In genomic region chr2:239222346-239223028, GRCh38 we compare ENCODE assay signal across 9 cellular contexts.
A peak's percentile ranks its signal among the peaks of the same experiment; 100 is the strongest.
DNase-seq lines count a peak whose midpoint lies in the region; ATAC-seq, FAIRE-seq and TF ChIP-seq lines count a peak whose summit lies in the region.
"Had no signal": no experiment of that assay in that cellular context is flagged by ENCODE, and none has a peak within 500 bp of the region (broad histone marks: within the 10 kb centered on the region; RNA-seq: fewer than 3 reads in every experiment).

No MANE protein-coding gene starts in this region.

- peaks cover 34 to 81% (median 67%) of the 10 kb centered on the region in 9 donors for H3K4me1 ChIP-seq in heart right ventricle

- H3K27ac Mint-ChIP-seq in stimulated activated effector memory CD8-positive, alpha-beta T cell treated with anti-CD3 and anti-CD28 coated beads, Interleukin-12 subunit alpha, Interleukin-12 subunit beta, amount 100 ng/mL, for 72 hours = peak overlapping the region; percentile 85

- in situ Hi-C loops in KBM-7 (cut with MboI; ENCODE audit: low pct_unique_long_range_greater_than_20kb, low sequenced_read_pairs) = no loop called here

- ATAC-seq in heart right ventricle = peak in 7 of 8 donors; percentile 27 to 51 (median 43)
- ATAC-seq in stimulated activated effector memory CD8-positive, alpha-beta T cell treated with anti-CD3 and anti-CD28 coated beads, Interleukin-12 subunit alpha, Interleukin-12 subunit beta, amount 100 ng/mL, for 72 hours = no peak

- peak; percentile 68 for DNase-seq in KBM-7
- no peak for DNase-seq in heart right ventricle
- DNase-seq in stimulated activated effector memory CD8-positive, alpha-beta T cell treated with anti-CD3 and anti-CD28 coated beads, Interleukin-12 subunit alpha, Interleukin-12 subunit beta, amount 100 ng/mL, for 72 hours (ENCODE audit: low spot score in 2 of 2) = no peak
- DNase-seq in activated gamma-delta T cell treated with Interleukin-2 at 50 U/mL for 16 hours = no peak
- no peak for DNase-seq in H54 (ENCODE audit: insufficient read length, low spot score)
- no peak for DNase-seq in anterior cingulate cortex (lab: John Stamatoyannopoulos, UW)
- DNase-seq in NCI-H146 (lab: John Stamatoyannopoulos, UW) = no peak
- DNase-seq: SHP77 had no signal

- no peak for FAIRE-seq in H54 (lab: Jason Lieb, UNC)

- peaks cover 68% of the 10 kb centered on the region for H3K4me1 Mint-ChIP-seq in stimulated activated effector memory CD8-positive, alpha-beta T cell treated with anti-CD3 and anti-CD28 coated beads, Interleukin-12 subunit alpha, Interleukin-12 subunit beta, amount 100 ng/mL, for 72 hours

- no peaks in the 10 kb centered on the region for H3K27me3 ChIP-seq in heart right ventricle

- no peaks in the 10 kb centered on the region for H3K36me3 ChIP-seq in heart right ventricle

- peak overlapping the region; percentile 66 for H3K27ac ChIP-seq in VCaP
- peak overlapping the region; percentile 66 to 89 (median 86) for H3K27ac ChIP-seq in heart right ventricle

- peak overlapping the region; percentile 3 for H3K4me3 Mint-ChIP-seq in stimulated activated effector memory CD8-positive, alpha-beta T cell treated with anti-CD3 and anti-CD28 coated beads, Interleukin-12 subunit alpha, Interleukin-12 subunit beta, amount 100 ng/mL, for 72 hours

- H3K36me3 Mint-ChIP-seq in stimulated activated effector memory CD8-positive, alpha-beta T cell treated with anti-CD3 and anti-CD28 coated beads, Interleukin-12 subunit alpha, Interleukin-12 subunit beta, amount 100 ng/mL, for 72 hours = no peaks in the 10 kb centered on the region

- intact Hi-C loops in heart right ventricle (cut with DNase I) = loop anchor here in 3 of 10 donors (5.0 to 10.0 kb wide), 3 partner anchors 70 to 172 kb away; no protein-coding TSS in a partner anchor

- TF ChIP-seq CTCF in VCaP (conservative IDR thresholded peaks at IDR 0.05) (no peak), heart right ventricle (IDR thresholded peaks at IDR 0.05) (no peak)

- WGBS in heart right ventricle, 2 donors = 54 to 55% methylated on average over 8 of the region's 8 CpGs

- TF ChIP-seq POLR2A in H54 (IDR thresholded peaks at IDR 0.05; ENCODE audit: low read depth, low read length) = no peak

- H3K9me3 ChIP-seq in heart right ventricle = no peaks in the 10 kb centered on the region

- H3K4me3 ChIP-seq in heart right ventricle = peak overlapping the region in 5 of 10 donors; percentile 15 to 36 (median 22)

- no peaks in the 10 kb centered on the region for H3K9me3 Mint-ChIP-seq in stimulated activated effector memory CD8-positive, alpha-beta T cell treated with anti-CD3 and anti-CD28 coated beads, Interleukin-12 subunit alpha, Interleukin-12 subunit beta, amount 100 ng/mL, for 72 hours
